8 cellular contexts compared by ENCODE assay signal in genomic region chr22:32528984-32529982, GRCh38. TPM values are rescaled to one million over a fixed set of nuclear protein-coding genes. Genes with fewer than 3 reads are reported as not detected.
DNase-seq lines count a peak whose midpoint lies in the region; TF ChIP-seq lines count a peak whose summit lies in the region.

No MANE protein-coding gene starts in this region.

- TF ChIP-seq RAD21 in liver (IDR thresholded peaks at IDR 0.05), result peak; percentile 99

- H3K9me3 Mint-ChIP-seq in activated CD4-positive, alpha-beta T cell treated with anti-CD3 and anti-CD28 coated beads, Interleukin-2, amount 10 ng/mL, durations not matched to agents 7 days and 5 days, result no peaks in the 10 kb centered on the region

- H3K9me3 ChIP-seq in liver (ENCODE audit: control insufficient read depth in 4 of 4, low read length in 3 of 4), result no peaks in the 10 kb centered on the region

- CTCF ChIA-PET in activated CD4-positive, alpha-beta T cell treated with anti-CD3 and anti-CD28 coated beads, Interleukin-2, amount 10 ng/mL, durations not matched to agents 7 days and 5 days (lab: Charles Lee), result interaction anchor here (0.6 to 3.9 kb wide), 6 partner anchors 11 to 294 kb away, joined by 3 to 19 read pairs (median 4); no protein-coding TSS in a partner anchor

- DNase-seq in DMS53 (lab: John Stamatoyannopoulos, UW) (peak; percentile 70), DMS53 treated with DMSO at 0.1 percent for 48 hours (lab: John Stamatoyannopoulos, UW; ENCODE audit: unreplicated experiment) (no peak), NCI-H1694 treated with DMSO at 0.1 percent for 48 hours (lab: John Stamatoyannopoulos, UW) (peak; percentile 24), dermis blood vessel endothelial cell (peak; percentile 90), NCI-H2081 treated with DMSO at 0.1 percent for 48 hours (lab: John Stamatoyannopoulos, UW) (no peak)
- DNase-seq in activated CD4-positive, alpha-beta T cell treated with anti-CD3 and anti-CD28 coated beads, Interleukin-2, amount 10 ng/mL, durations not matched to agents 7 days and 5 days, result peak; percentile 72
- DNase-seq in stimulated activated CD4-positive, alpha-beta T cell treated with anti-CD3 and anti-CD28 coated beads, Interleukin-2, amount 100 ng/mL, for 4 hours (ENCODE audit: low read depth), result peak; percentile 39

- H3K27ac ChIP-seq in liver (ENCODE audit: low read depth in 1 of 2, low read length in 2 of 2), result peak overlapping the region; percentile 24 to 56

- H3K4me3 ChIP-seq in liver (ENCODE audit: low read depth in 1 of 3, low read length in 3 of 3), result no peak overlapping the region

- no peak overlapping the region for H3K4me3 Mint-ChIP-seq in activated CD4-positive, alpha-beta T cell treated with anti-CD3 and anti-CD28 coated beads, Interleukin-2, amount 10 ng/mL, durations not matched to agents 7 days and 5 days

- WGBS in liver, result 43% methylated on average over 29 of the region's 29 CpGs

- H3K36me3 ChIP-seq in liver (ENCODE audit: control insufficient read depth in 4 of 4, insufficient read depth in 3 of 4, low read depth in 1 of 4, low read length in 3 of 4), result no peaks in the 10 kb centered on the region

- H3K4me1 ChIP-seq in liver (ENCODE audit: control insufficient read depth in 4 of 4, insufficient read depth in 4 of 4, low read length in 3 of 4), result peaks cover 0 to 14% (median 5%) of the 10 kb centered on the region in 4 donors

- no peak overlapping the region for H3K27ac Mint-ChIP-seq in activated CD4-positive, alpha-beta T cell treated with anti-CD3 and anti-CD28 coated beads, Interleukin-2, amount 10 ng/mL, durations not matched to agents 7 days and 5 days

- POLR2A ChIA-PET in activated CD4-positive, alpha-beta T cell treated with anti-CD3 and anti-CD28 coated beads, Interleukin-2, amount 10 ng/mL, durations not matched to agents 7 days and 5 days (lab: Charles Lee), result no interaction called here

- no peaks in the 10 kb centered on the region for H3K4me1 Mint-ChIP-seq in activated CD4-positive, alpha-beta T cell treated with anti-CD3 and anti-CD28 coated beads, Interleukin-2, amount 10 ng/mL, durations not matched to agents 7 days and 5 days

- no peaks in the 10 kb centered on the region for H3K36me3 Mint-ChIP-seq in activated CD4-positive, alpha-beta T cell treated with anti-CD3 and anti-CD28 coated beads, Interleukin-2, amount 10 ng/mL, durations not matched to agents 7 days and 5 days (ENCODE audit: low read depth)

- H3K27me3 Mint-ChIP-seq in activated CD4-positive, alpha-beta T cell treated with anti-CD3 and anti-CD28 coated beads, Interleukin-2, amount 10 ng/mL, durations not matched to agents 7 days and 5 days, result no peaks in the 10 kb centered on the region

- H3K9ac ChIP-seq in liver (ENCODE audit: low read depth in 1 of 2, low read length in 2 of 2), result no peak overlapping the region

- TF ChIP-seq CTCF in liver (IDR thresholded peaks at IDR 0.05; ENCODE audit: low read depth, low read length, missing input control), result peak; percentile 95

- H3K27me3 ChIP-seq in liver (ENCODE audit: control insufficient read depth in 4 of 4, insufficient read depth in 4 of 4, low read length in 3 of 4), result no peaks in the 10 kb centered on the region

TF ChIP-seq in liver, 16 proteins besides CTCF, POLR2A, EP300 and RAD21:
- TF ChIP-seq FOXA2 (IDR thresholded peaks at IDR 0.05), result no peak
- TF ChIP-seq YY1 (IDR thresholded peaks at IDR 0.05), result peak; percentile 29
- no peak for TF ChIP-seq ATF3 (IDR thresholded peaks at IDR 0.05)
- no peak for TF ChIP-seq TAF1 (conservative IDR thresholded peaks at IDR 0.05)
- TF ChIP-seq SP1 (IDR thresholded peaks at IDR 0.05), result peak; percentile 63
- TF ChIP-seq REST (IDR thresholded peaks at IDR 0.05), result peak; percentile 42
- peak; percentile 98 for TF ChIP-seq NR2F2 (IDR thresholded peaks at IDR 0.05)
- TF ChIP-seq ZBTB33 (IDR thresholded peaks at IDR 0.05), result no peak
- peak; percentile 59 to 81 for TF ChIP-seq RXRA (IDR thresholded peaks at IDR 0.05)
- no peak for TF ChIP-seq FOXA1 (IDR thresholded peaks at IDR 0.05)
- peak in 1 of 2 donors; percentile 74 for TF ChIP-seq EGR1 (IDR thresholded peaks at IDR 0.05; ENCODE audit: low read depth in 2 of 2)
- peak; percentile 21 to 57 for TF ChIP-seq HNF4A (conservative IDR thresholded peaks at IDR 0.05)
- no peak for TF ChIP-seq MAX (IDR thresholded peaks at IDR 0.05)
- no peak for TF ChIP-seq GABPA (IDR thresholded peaks at IDR 0.05 in 1 of 2, conservative IDR thresholded peaks at IDR 0.05 in 1 of 2)
- no peak for TF ChIP-seq JUND (IDR thresholded peaks at IDR 0.05)
- no peak for TF ChIP-seq HNF4G (IDR thresholded peaks at IDR 0.05)
TF ChIP-seq in liver: peak in this region for 7.

RNA-seq across cellular contexts. Expression of gene FBXO7, which starts 54.7 kb away (rescaled TPM):
- 100 to 1,000 TPM in 1 of 2 experiments, 10 to 100 TPM in 1; 92.6 to 103 TPM for total RNA-seq in activated CD4-positive, alpha-beta T cell treated with anti-CD3 and anti-CD28 coated beads, Interleukin-2, amount 10 ng/mL, durations not matched to agents 7 days and 5 days
- 62.5 and 84.4 TPM in 2 replicates for total RNA-seq in dermis blood vessel endothelial cell
- total RNA-seq in liver, result 100 to 1,000 TPM in 1 of 2 donors, 10 to 100 TPM in 1; 54.6 to 179 TPM
- 10 to 100 TPM; 37.9 to 47.0 TPM for polyA plus RNA-seq in liver

Comparison
In these comparisons a context has a peak if more than half of its experiments do, and no peak if none do; other contexts are left out.
1. DNase-seq: peak in DMS53 (single experiment), NCI-H1694 treated with DMSO at 0.1 percent for 48 hours (single experiment), activated CD4-positive, alpha-beta T cell treated with anti-CD3 and anti-CD28 coated beads, Interleukin-2, amount 10 ng/mL, durations not matched to agents 7 days and 5 days (single experiment), dermis blood vessel endothelial cell (single experiment) and stimulated activated CD4-positive, alpha-beta T cell treated with anti-CD3 and anti-CD28 coated beads, Interleukin-2, amount 100 ng/mL, for 4 hours (single experiment); none in DMS53 treated with DMSO at 0.1 percent for 48 hours (single experiment) and NCI-H2081 treated with DMSO at 0.1 percent for 48 hours (single experiment).